In genomic region chr11:119995730-119996491, GRCh38 we compare ENCODE assay signal across 13 cellular contexts.
"Had no signal": no experiment of that assay in that cellular context is flagged by ENCODE, and none has a peak within 500 bp of the region (broad histone marks: within the 10 kb centered on the region; RNA-seq: fewer than 3 reads in every experiment).

No MANE protein-coding gene starts in this region.

- H3K4me3 ChIP-seq: cardiac muscle cell, left ventricle myocardium inferior, skin epidermis, tibial nerve had no signal

- H3K36me3 Mint-ChIP-seq: WTC11 had no signal

- H3K27me3 ChIP-seq: cardiac muscle cell had no signal

- H3K9ac ChIP-seq: parathyroid adenoma had no signal

- H3K4me1 Mint-ChIP-seq: activated CD4-positive, alpha-beta T cell treated with anti-CD3 and anti-CD28 coated beads, Interleukin-2, amount 10 ng/mL, durations not matched to agents 24 days and 14 days; activated naive CD8-positive, alpha-beta T cell treated with anti-CD3 and anti-CD28 coated beads, Interleukin-2, amount 50 U/mL, for 24 hours had no signal

- H3K4me3 Mint-ChIP-seq: activated CD4-positive, alpha-beta T cell treated with anti-CD3 and anti-CD28 coated beads, Interleukin-2, amount 10 ng/mL, durations not matched to agents 24 days and 14 days; activated naive CD8-positive, alpha-beta T cell treated with anti-CD3 and anti-CD28 coated beads, Interleukin-2, amount 50 U/mL, for 24 hours; neural crest cell; T-helper 1 cell treated with Interleukin-12 subunit alpha and Interleukin-12 subunit beta and Interleukin-4 antibody, amounts not matched to agents 30 μg/mL and 1 μg/mL, for 36 hours; WTC11 had no signal

- H3K9me3 Mint-ChIP-seq: activated CD4-positive, alpha-beta T cell treated with anti-CD3 and anti-CD28 coated beads, Interleukin-2, amount 10 ng/mL, durations not matched to agents 24 days and 14 days; activated naive CD8-positive, alpha-beta T cell treated with anti-CD3 and anti-CD28 coated beads, Interleukin-2, amount 50 U/mL, for 24 hours; T-helper 1 cell treated with Interleukin-12 subunit alpha and Interleukin-12 subunit beta and Interleukin-4 antibody, amounts not matched to agents 30 μg/mL and 1 μg/mL, for 36 hours had no signal

- H3K27ac ChIP-seq: cardiac muscle cell, foreskin keratinocyte, left ventricle myocardium inferior, parathyroid adenoma, tibial nerve had no signal

- DNase-seq: activated CD4-positive, alpha-beta T cell treated with anti-CD3 and anti-CD28 coated beads, Interleukin-2, amount 10 ng/mL, durations not matched to agents 24 days and 14 days; activated CD8-positive, alpha-beta memory T cell treated with anti-CD3 and anti-CD28 coated beads for 24 hours; activated naive CD4-positive, alpha-beta T cell treated with Interleukin-2 at 50 U/mL for 16 hours; activated naive CD8-positive, alpha-beta T cell treated with anti-CD3 and anti-CD28 coated beads, Interleukin-2, amount 50 U/mL, for 24 hours; foreskin keratinocyte; left ventricle myocardium inferior had no signal

- H3K36me3 ChIP-seq: cardiac muscle cell, left ventricle myocardium inferior, tibial nerve had no signal

- ATAC-seq: activated naive CD8-positive, alpha-beta T cell treated with anti-CD3 and anti-CD28 coated beads, Interleukin-2, amount 50 U/mL, for 24 hours; foreskin keratinocyte; WTC11 had no signal

- H3K4me1 ChIP-seq: foreskin keratinocyte, parathyroid adenoma, tibial nerve had no signal

- H3K27ac Mint-ChIP-seq: activated CD4-positive, alpha-beta T cell treated with anti-CD3 and anti-CD28 coated beads, Interleukin-2, amount 10 ng/mL, durations not matched to agents 24 days and 14 days; activated naive CD8-positive, alpha-beta T cell treated with anti-CD3 and anti-CD28 coated beads, Interleukin-2, amount 50 U/mL, for 24 hours; T-helper 1 cell treated with Interleukin-12 subunit alpha and Interleukin-12 subunit beta and Interleukin-4 antibody, amounts not matched to agents 30 μg/mL and 1 μg/mL, for 36 hours; WTC11 had no signal

- H3K9me3 ChIP-seq: tibial nerve had no signal
